In genomic region chr7:147861945-147862344, GRCh38 we compare ENCODE assay signal across 5 cellular contexts.
"Had no signal": no experiment of that assay in that cellular context is flagged by ENCODE, and none has a peak within 500 bp of the region (broad histone marks: within the 10 kb centered on the region; RNA-seq: fewer than 3 reads in every experiment).

No MANE protein-coding gene starts in this region.

- ATAC-seq: HepG2, K562 had no signal

- DNase-seq: IMR-90, KBM-7 had no signal

- H3K27ac ChIP-seq: HL-60 had no signal

- H3K4me3 ChIP-seq: K562 had no signal
